Comparison of ENCODE assay signal across 14 cellular contexts in the genomic region with DNA sequence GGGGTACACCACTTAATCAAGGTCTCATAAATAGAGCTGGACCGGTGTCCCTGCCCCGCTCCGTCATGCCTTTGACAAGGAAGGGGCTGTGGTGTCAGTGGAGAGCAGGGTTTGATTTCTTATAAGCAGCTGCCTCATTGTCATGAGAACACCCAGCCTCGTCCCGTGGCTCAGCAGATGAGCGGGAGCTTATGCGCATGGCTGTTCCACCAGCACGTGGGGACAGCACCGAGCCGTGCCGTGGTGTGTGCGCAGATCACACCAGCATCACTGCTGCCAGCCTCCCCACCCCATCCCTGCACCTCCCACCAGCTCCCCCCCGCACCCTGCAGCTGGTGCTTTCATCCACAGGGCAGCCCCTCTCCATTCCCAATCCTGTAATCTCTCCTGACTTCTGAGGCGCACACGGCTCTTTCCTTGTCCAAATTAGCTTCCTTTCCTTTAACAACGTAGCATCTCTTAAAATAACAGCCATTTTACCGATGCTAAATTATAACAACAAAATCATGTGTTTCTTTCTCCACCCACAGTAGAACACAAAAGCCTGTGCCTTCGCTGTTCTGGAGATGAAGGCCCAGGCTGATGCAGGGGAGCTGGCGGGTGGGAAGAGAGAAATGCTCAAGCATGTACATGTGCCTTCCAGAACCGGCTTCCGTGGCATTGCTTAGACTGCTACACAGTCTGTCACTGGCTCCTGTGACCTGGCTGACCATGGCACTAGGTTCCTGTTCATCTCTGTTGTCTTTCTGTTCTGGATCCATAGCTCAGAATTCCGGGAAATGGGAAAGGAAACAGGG.
DNase-seq lines count a peak whose midpoint lies in the region; ATAC-seq and TF ChIP-seq lines count a peak whose summit lies in the region.
"Had no signal": no experiment of that assay in that cellular context is flagged by ENCODE, and none has a peak within 500 bp of the region (broad histone marks: within the 10 kb centered on the region; RNA-seq: fewer than 3 reads in every experiment).

No MANE protein-coding gene starts in this region.

- H3K79me2 ChIP-seq in smooth muscle cell (ENCODE audit: low read depth): no peaks in the 10 kb centered on the region

- H3K9ac ChIP-seq in smooth muscle cell (ENCODE audit: low read depth): no peak overlapping the region

- peak; percentile 55 for DNase-seq in CD14-positive monocyte (ENCODE audit: low spot score)
- DNase-seq in WTC11 (ENCODE audit: low spot score): no peak
- DNase-seq in memory B cell (ENCODE audit: low spot score in 2 of 2): peak in 1 of 2 donors; percentile 46
- no peak for DNase-seq in smooth muscle cell (lab: John Stamatoyannopoulos, UW; ENCODE audit: unreplicated experiment)
- DNase-seq in NCI-H1092 (lab: John Stamatoyannopoulos, UW): no peak
- DNase-seq in effector memory CD4-positive, alpha-beta T cell: no peak
- DNase-seq in UCSD-AML1 (lab: John Stamatoyannopoulos, UW; ENCODE audit: unreplicated experiment): no peak
- DNase-seq: BE2C, HFFc6, KG1, NCI-H1105, NCI-H1694 treated with DMSO at 0.1 percent for 48 hours, NCI-H446 had no signal

- H3K4me1 ChIP-seq in smooth muscle cell (ENCODE audit: low read depth): no peaks in the 10 kb centered on the region
- no peaks in the 10 kb centered on the region for H3K4me1 ChIP-seq in effector memory CD4-positive, alpha-beta T cell (ENCODE audit: control insufficient read depth, insufficient read depth, low read length, poor library complexity, severe bottlenecking)
- H3K4me1 ChIP-seq: BE2C had no signal

- POLR2A ChIA-PET in WTC11 (lab: Charles Lee): no interaction called here

- H2AFZ ChIP-seq in smooth muscle cell (ENCODE audit: low read depth): no peak overlapping the region

- ATAC-seq in WTC11 (no peak), memory B cell (ENCODE audit: low read depth) (peak; percentile 81)
- ATAC-seq: Right ventricle myocardium inferior had no signal

- H3K27ac ChIP-seq in smooth muscle cell (ENCODE audit: low read depth): peak overlapping the region; percentile 39
- H3K27ac ChIP-seq in effector memory CD4-positive, alpha-beta T cell (ENCODE audit: insufficient read depth, low read length, poor library complexity, severe bottlenecking): no peak overlapping the region

- H3K27ac Mint-ChIP-seq in CD14-positive monocyte (peak overlapping the region; percentile 22 to 79 (median 50)), WTC11 (peak overlapping the region; percentile 75), memory B cell (peak overlapping the region; percentile 96)
- H3K27ac Mint-ChIP-seq: HFFc6 had no signal

- H3K4me3 Mint-ChIP-seq in CD14-positive monocyte: peak overlapping the region in 1 of 2 donors; percentile 73
- no peak overlapping the region for H3K4me3 Mint-ChIP-seq in WTC11
- H3K4me3 Mint-ChIP-seq in memory B cell: peak overlapping the region; percentile 45
- H3K4me3 Mint-ChIP-seq: HFFc6 had no signal

- no peak overlapping the region for H3K4me3 ChIP-seq in smooth muscle cell
- no peak overlapping the region for H3K4me3 ChIP-seq in effector memory CD4-positive, alpha-beta T cell (ENCODE audit: insufficient read depth, low read depth, low read length, poor library complexity, severe bottlenecking)

- H3K4me1 Mint-ChIP-seq in CD14-positive monocyte (peaks cover 30% of the 10 kb centered on the region), WTC11 (peaks cover 7% of the 10 kb centered on the region), memory B cell (peaks cover 17% of the 10 kb centered on the region)

- H3K9me3 Mint-ChIP-seq in CD14-positive monocyte: peaks cover 0 to 2% (median 0%) of the 10 kb centered on the region in 7 donors
- no peaks in the 10 kb centered on the region for H3K9me3 Mint-ChIP-seq in WTC11
- no peaks in the 10 kb centered on the region for H3K9me3 Mint-ChIP-seq in memory B cell
- H3K9me3 Mint-ChIP-seq: HFFc6 had no signal

- H3K9me3 ChIP-seq in smooth muscle cell (replicated peaks; ENCODE audit: low read depth): no peaks in the 10 kb centered on the region
- H3K9me3 ChIP-seq in effector memory CD4-positive, alpha-beta T cell (ENCODE audit: control insufficient read depth, low read length): no peaks in the 10 kb centered on the region
- H3K9me3 ChIP-seq: BE2C had no signal

- H3K36me3 Mint-ChIP-seq in CD14-positive monocyte (no peaks in the 10 kb centered on the region), WTC11 (peaks cover 35% of the 10 kb centered on the region), memory B cell (no peaks in the 10 kb centered on the region)

- H3F3A ChIP-seq in smooth muscle cell (ENCODE audit: low read depth): peaks cover 81% of the 10 kb centered on the region

- CTCF ChIA-PET in WTC11 (lab: Charles Lee): interaction anchor here (1.5 to 1.7 kb wide), 2 partner anchors 9 kb away, joined by 9 to 14 read pairs; no protein-coding TSS in a partner anchor

- no peak for TF ChIP-seq CTCF in CD14-positive monocyte (IDR thresholded peaks at IDR 0.05)
- no peak for TF ChIP-seq CTCF in WTC11 (IDR thresholded peaks at IDR 0.05)
- TF ChIP-seq CTCF in smooth muscle cell (IDR thresholded peaks at IDR 0.05; ENCODE audit: borderline replicate concordance, insufficient read depth, poor library complexity, severe bottlenecking): no peak

- 94% methylated on average over 22 of the region's 22 CpGs for WGBS in smooth muscle cell (ENCODE audit: low lambda C conversion rate)

- H3K27me3 Mint-ChIP-seq in CD14-positive monocyte (ENCODE audit: low read depth in 3 of 3) (peaks cover 5 to 11% (median 7%) of the 10 kb centered on the region in 3 donors), WTC11 (ENCODE audit: low read depth) (no peaks in the 10 kb centered on the region), memory B cell (no peaks in the 10 kb centered on the region)

- H3K27me3 ChIP-seq in smooth muscle cell (ENCODE audit: low read depth): no peaks in the 10 kb centered on the region
- no peaks in the 10 kb centered on the region for H3K27me3 ChIP-seq in effector memory CD4-positive, alpha-beta T cell (replicated peaks; ENCODE audit: control insufficient read depth, insufficient read depth, low read length, poor library complexity, severe bottlenecking)
- H3K27me3 ChIP-seq: BE2C had no signal

- peaks cover 96% of the 10 kb centered on the region for H4K20me1 ChIP-seq in smooth muscle cell (ENCODE audit: low read depth)

- intact Hi-C loops in CD14-positive monocyte (cut with micrococcal nuclease): loop anchor here in 1 of 2 donors (2.0 to 5.0 kb wide), 3 partner anchors 56 to 98 kb away; a partner anchor contains a TSS

- peaks cover 7% of the 10 kb centered on the region for H3K36me3 ChIP-seq in smooth muscle cell (ENCODE audit: low read depth)
- no peaks in the 10 kb centered on the region for H3K36me3 ChIP-seq in effector memory CD4-positive, alpha-beta T cell (ENCODE audit: control insufficient read depth, insufficient read depth, low read length)
- H3K36me3 ChIP-seq: BE2C had no signal

- no peak overlapping the region for H3K4me2 ChIP-seq in smooth muscle cell

TF ChIP-seq in WTC11, 78 proteins besides CTCF, POLR2A, EP300 and RAD21:
- TF ChIP-seq GRHL2 (CRISPR knock-in tag; IDR thresholded peaks at IDR 0.05; ENCODE audit: insufficient replicate concordance, severe bottlenecking): no peak
TF ChIP-seq in WTC11: peak in this region for 0.
